In the genomic region with DNA sequence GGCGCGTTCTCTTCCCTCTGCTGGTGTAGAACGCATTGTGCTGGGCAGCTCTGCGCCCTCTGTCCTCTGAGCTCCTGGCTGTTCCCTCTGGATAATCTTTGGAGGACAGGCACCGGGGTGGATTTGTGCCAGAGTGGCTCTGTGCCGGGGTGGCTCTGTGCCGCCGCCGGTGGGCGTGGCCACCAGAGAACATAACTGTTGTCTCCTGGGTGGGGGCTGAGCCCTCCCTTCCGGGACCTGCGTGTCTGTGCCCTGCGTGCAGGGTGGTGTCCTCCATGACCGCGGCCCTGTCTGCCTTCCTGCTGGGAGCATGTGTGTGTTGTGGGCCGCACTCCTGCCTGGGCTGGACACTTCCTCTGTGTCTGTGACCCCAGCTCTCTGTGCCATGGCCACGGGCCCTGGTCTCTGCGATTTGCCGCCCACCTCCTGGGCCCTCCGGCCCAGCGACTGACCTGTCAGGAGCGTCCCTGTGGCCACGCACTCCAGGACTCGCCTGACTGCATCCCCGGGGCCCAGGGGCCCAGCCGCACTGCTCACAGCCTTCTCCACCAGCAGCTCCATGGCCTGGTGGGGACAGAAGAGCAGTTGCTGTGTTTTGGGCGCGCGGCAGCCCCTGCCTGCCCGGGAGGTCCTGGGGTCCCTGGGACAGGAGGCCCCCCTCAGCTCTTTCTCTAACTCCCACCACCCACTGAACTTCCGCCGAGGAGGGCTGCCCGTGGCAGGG, we compare ENCODE assay signal across 27 cellular contexts. TPM values are rescaled to one million over a fixed set of nuclear protein-coding genes. Genes with fewer than 3 reads are reported as not detected.
DNase-seq lines count a peak whose midpoint lies in the region; ATAC-seq, FAIRE-seq and TF ChIP-seq lines count a peak whose summit lies in the region.
"Had no signal": no experiment of that assay in that cellular context is flagged by ENCODE, and none has a peak within 500 bp of the region (broad histone marks: within the 10 kb centered on the region; RNA-seq: fewer than 3 reads in every experiment).

No MANE protein-coding gene starts in this region.

- no peak for TF ChIP-seq POLR2A in H1 (IDR thresholded peaks at IDR 0.05; ENCODE audit: control extremely low read depth in 1 of 2, low read depth in 2 of 2, low read length in 2 of 2)

- H4K8ac ChIP-seq in H1 (ENCODE audit: extremely low read depth, insufficient read depth, low read length), result peak overlapping the region; percentile 68; the same call in 1 of the 2 replicates

- no peaks in the 10 kb centered on the region for H3K79me2 ChIP-seq in H1 (ENCODE audit: control insufficient read depth in 1 of 2, insufficient read depth in 2 of 2, low read length in 2 of 2)

- peak overlapping the region in 1 of 4 donors; percentile 74 for H3K4me3 Mint-ChIP-seq in CD4-positive, CD25-positive, alpha-beta regulatory T cell
- H3K4me3 Mint-ChIP-seq in naive thymus-derived CD4-positive, alpha-beta T cell, result no peak overlapping the region
- H3K4me3 Mint-ChIP-seq: activated CD8-positive, alpha-beta memory T cell treated with anti-CD3 and anti-CD28 coated beads, Interleukin-2, amount 10 ng/mL, durations not matched to agents 7 days and 5 days; activated naive CD8-positive, alpha-beta T cell treated with anti-CD3 and anti-CD28 coated beads, Interleukin-2, amount 10 ng/mL, durations not matched to agents 7 days and 5 days; activated T-helper 1 cell treated with anti-CD3 and anti-CD28 coated beads, Interleukin-12 subunit alpha, Interleukin-12 subunit beta, Interleukin-2, Interleukin-4 antibody, amounts not matched to agents 30 ng/mL and 10 ng/mL and 1 ng/mL, durations not matched to agents 14 hours and 24 hours and 36 hours had no signal

- H2BK15ac ChIP-seq in H1 (ENCODE audit: low read length), result no peak overlapping the region

- no peak for TF ChIP-seq RAD21 in H1 (IDR thresholded peaks at IDR 0.05 in 1 of 2, conservative IDR thresholded peaks at IDR 0.05 in 1 of 2; ENCODE audit: low read depth in 2 of 2, low read length in 2 of 2)

- POLR2A ChIA-PET in H1 (lab: Charles Lee; ENCODE audit: partially characterized antibody), result interaction anchor here (2.0 kb wide), 1 partner anchor 10 kb away, joined by 7 read pairs; no protein-coding TSS in a partner anchor
- POLR2A ChIA-PET in naive thymus-derived CD4-positive, alpha-beta T cell (lab: Charles Lee), result interaction anchor here (0.7 kb wide), 1 partner anchor 177 kb away, joined by 3 read pairs; a partner anchor contains a TSS
- POLR2A ChIA-PET in HEK293T (lab: Yijun Ruan, JAX), result no interaction called here

- H3K36me3 Mint-ChIP-seq in CD4-positive, CD25-positive, alpha-beta regulatory T cell, result no peaks in the 10 kb centered on the region
- peaks cover 0 to 2% (median 0%) of the 10 kb centered on the region in 5 donors for H3K36me3 Mint-ChIP-seq in naive thymus-derived CD4-positive, alpha-beta T cell
- H3K36me3 Mint-ChIP-seq: activated CD8-positive, alpha-beta memory T cell treated with anti-CD3 and anti-CD28 coated beads, Interleukin-2, amount 10 ng/mL, durations not matched to agents 7 days and 5 days; activated naive CD8-positive, alpha-beta T cell treated with anti-CD3 and anti-CD28 coated beads, Interleukin-2, amount 10 ng/mL, durations not matched to agents 7 days and 5 days; CD4-positive, alpha-beta memory T cell had no signal

- no peak overlapping the region for H2BK120ac ChIP-seq in H1 (replicated peaks; ENCODE audit: low read depth, low read length)

- no peak overlapping the region for H3K4ac ChIP-seq in H1 (replicated peaks; ENCODE audit: insufficient read length, low read depth, low read length)

- H3K23ac ChIP-seq in H1 (ENCODE audit: insufficient read length), result no peak overlapping the region

- no peak overlapping the region for H3K14ac ChIP-seq in H1 (ENCODE audit: insufficient read length)

- FAIRE-seq in H1 (lab: Jason Lieb, UNC), result no peak

- no peaks in the 10 kb centered on the region for H3K79me1 ChIP-seq in H1 (ENCODE audit: low read depth, low read length)

- H3K27ac Mint-ChIP-seq in CD4-positive, CD25-positive, alpha-beta regulatory T cell, result peak overlapping the region in 2 of 3 donors; percentile 69 to 94
- peak overlapping the region in 5 of 9 donors; percentile 19 to 73 (median 63) for H3K27ac Mint-ChIP-seq in naive thymus-derived CD4-positive, alpha-beta T cell
- H3K27ac Mint-ChIP-seq: activated CD8-positive, alpha-beta memory T cell treated with anti-CD3 and anti-CD28 coated beads, Interleukin-2, amount 10 ng/mL, durations not matched to agents 7 days and 5 days; activated naive CD8-positive, alpha-beta T cell treated with anti-CD3 and anti-CD28 coated beads, Interleukin-2, amount 10 ng/mL, durations not matched to agents 7 days and 5 days had no signal

- no peak overlapping the region for H3K56ac ChIP-seq in H1 (replicated peaks; ENCODE audit: insufficient read length, low read depth, low read length)

- peaks cover 0 to 2% (median 0%) of the 10 kb centered on the region in 7 donors for H3K9me3 Mint-ChIP-seq in CD4-positive, CD25-positive, alpha-beta regulatory T cell
- H3K9me3 Mint-ChIP-seq in naive thymus-derived CD4-positive, alpha-beta T cell, result peaks cover 0 to 6% (median 0%) of the 10 kb centered on the region in 11 donors

- peaks cover 3% of the 10 kb centered on the region; the same call in 1 of the 2 replicates for H3K23me2 ChIP-seq in H1 (ENCODE audit: low read depth, low read length)

- H3K18ac ChIP-seq in H1 (ENCODE audit: extremely low read depth, low read length), result no peak overlapping the region

- H2AK5ac ChIP-seq in H1 (ENCODE audit: low read depth, low read length), result no peak overlapping the region

- H4K91ac ChIP-seq in H1 (replicated peaks; ENCODE audit: insufficient read length, low read length), result no peak overlapping the region

- 95% methylated on average over 27 of the region's 33 CpGs; no CpG with 5 or more reads in 1 of the 2 experiments for WGBS in H1 (ENCODE audit: extremely low coverage in 1 of 2, insufficient coverage in 1 of 2, insufficient read length in 1 of 2, insufficient replicate concordance in 2 of 2, low coverage in 1 of 2, low lambda C conversion rate in 2 of 2, missing lambda C conversion rate in 1 of 2), 2 experiments

- H3K27ac ChIP-seq in 22Rv1, result peak overlapping the region; percentile 17; the same call in 1 of the 2 replicates
- H3K27ac ChIP-seq in CD4-positive, CD25-positive, alpha-beta regulatory T cell (ENCODE audit: insufficient read depth, low read length, poor library complexity, severe bottlenecking), result no peak overlapping the region
- no peak overlapping the region for H3K27ac ChIP-seq in H1 (ENCODE audit: low read depth, low read length)
- no peak overlapping the region for H3K27ac ChIP-seq in naive thymus-derived CD4-positive, alpha-beta T cell (ENCODE audit: low read depth, low read length)
- H3K27ac ChIP-seq: esophagus muscularis mucosa, ovary, vagina had no signal

- H3K4me1 ChIP-seq in CD4-positive, CD25-positive, alpha-beta regulatory T cell (ENCODE audit: control insufficient read depth, insufficient read depth, low read length, poor library complexity, severe bottlenecking), result peaks cover 26% of the 10 kb centered on the region
- H3K4me1 ChIP-seq in H1 (replicated peaks in 1 of 4; ENCODE audit: control insufficient read depth in 3 of 4, insufficient read depth in 4 of 4, low read length in 3 of 4), result no peaks in the 10 kb centered on the region; a peak in 1 of 7 replicates
- H3K4me1 ChIP-seq in naive thymus-derived CD4-positive, alpha-beta T cell (ENCODE audit: control insufficient read depth in 2 of 2, insufficient read depth in 2 of 2, low read length in 2 of 2), result peaks cover 11 to 22% of the 10 kb centered on the region in 2 donors

- no peak overlapping the region for H2AFZ ChIP-seq in H1 (ENCODE audit: low read length)

- no peak overlapping the region for H3K4me3 ChIP-seq in CD4-positive, CD25-positive, alpha-beta regulatory T cell (ENCODE audit: low read depth, low read length)
- no peak overlapping the region for H3K4me3 ChIP-seq in H1 (ENCODE audit: extremely low read depth in 1 of 4, insufficient read depth in 2 of 4, low read depth in 3 of 4, low read length in 4 of 4)
- H3K4me3 ChIP-seq in naive thymus-derived CD4-positive, alpha-beta T cell (ENCODE audit: low read length), result no peak overlapping the region
- H3K4me3 ChIP-seq: esophagus muscularis mucosa, ovary, vagina had no signal

- H3K4me1 Mint-ChIP-seq in CD4-positive, CD25-positive, alpha-beta regulatory T cell, result peaks cover 0 to 30% (median 15%) of the 10 kb centered on the region in 4 donors
- H3K4me1 Mint-ChIP-seq in naive thymus-derived CD4-positive, alpha-beta T cell, result peaks cover 15 to 30% (median 27%) of the 10 kb centered on the region in 7 donors

- H4K20me1 ChIP-seq in H1 (replicated peaks in 1 of 2; ENCODE audit: control insufficient read depth in 1 of 2, insufficient read depth in 2 of 2, low read length in 2 of 2), result peaks cover 0 to 9% of the 10 kb centered on the region in 2 experiments

- H3K36me3 ChIP-seq in CD4-positive, CD25-positive, alpha-beta regulatory T cell (ENCODE audit: control insufficient read depth, insufficient read depth, low read length), result no peaks in the 10 kb centered on the region
- peaks cover 0 to 3% (median 0%) of the 10 kb centered on the region in 4 experiments; a peak in 1 of 8 replicates for H3K36me3 ChIP-seq in H1 (ENCODE audit: control insufficient read depth in 2 of 4, insufficient read depth in 4 of 4, low read length in 3 of 4)
- H3K36me3 ChIP-seq in naive thymus-derived CD4-positive, alpha-beta T cell (ENCODE audit: control insufficient read depth in 2 of 3, insufficient read depth in 3 of 3, low read length in 3 of 3), result no peaks in the 10 kb centered on the region
- H3K36me3 ChIP-seq: esophagus muscularis mucosa, ovary, vagina had no signal

- no peak for TF ChIP-seq EP300 in H1 (IDR thresholded peaks at IDR 0.05; ENCODE audit: borderline replicate concordance in 1 of 2, low read depth in 2 of 2, low read length in 2 of 2)

- TF ChIP-seq CTCF in 22Rv1 (IDR thresholded peaks at IDR 0.05) (no peak), H1 (IDR thresholded peaks at IDR 0.05; ENCODE audit: control extremely low read depth in 1 of 3, insufficient read depth in 1 of 3, low read depth in 1 of 3, low read length in 3 of 3) (no peak)

- no peaks in the 10 kb centered on the region for H3K27me3 ChIP-seq in CD4-positive, CD25-positive, alpha-beta regulatory T cell (ENCODE audit: control insufficient read depth, insufficient read depth, low read length)
- no peaks in the 10 kb centered on the region for H3K27me3 ChIP-seq in H1 (replicated peaks in 1 of 4; ENCODE audit: control insufficient read depth in 3 of 4, extremely low read depth in 1 of 4, insufficient read depth in 3 of 4, low read length in 3 of 4)
- H3K27me3 ChIP-seq in naive thymus-derived CD4-positive, alpha-beta T cell (ENCODE audit: control insufficient read depth in 2 of 2, insufficient read depth in 2 of 2, low read length in 2 of 2), result no peaks in the 10 kb centered on the region
- H3K27me3 ChIP-seq: ovary, vagina had no signal

- H2BK5ac ChIP-seq in H1 (ENCODE audit: low read depth, low read length), result no peak overlapping the region; the same call in 1 of the 2 replicates

- no peak overlapping the region for H2BK20ac ChIP-seq in H1 (ENCODE audit: low read length)

- H2BK12ac ChIP-seq in H1 (ENCODE audit: low read depth, low read length), result no peak overlapping the region

- ATAC-seq in CD4-positive, CD25-positive, alpha-beta regulatory T cell (ENCODE audit: low read depth in 2 of 2), result no peak
- no peak for ATAC-seq in naive thymus-derived CD4-positive, alpha-beta T cell
- no peak for ATAC-seq in HG02763 (IDR thresholded peaks at IDR 0.05; ENCODE audit: unreplicated experiment)
- ATAC-seq: activated CD4-positive, CD25-positive, alpha-beta regulatory T cell treated with anti-CD3 and anti-CD28 coated beads, Interleukin-2, amount 50 U/mL, for 24 hours; activated CD8-positive, alpha-beta memory T cell treated with anti-CD3 and anti-CD28 coated beads, Interleukin-2, amount 10 ng/mL, durations not matched to agents 7 days and 5 days; HCT116 had no signal

- DNase-seq in CD4-positive, CD25-positive, alpha-beta regulatory T cell, result no peak
- no peak for DNase-seq in H1 (ENCODE audit: low read depth in 1 of 2, low spot score in 2 of 2)
- DNase-seq in naive thymus-derived CD4-positive, alpha-beta T cell, result no peak
- DNase-seq in HuH-7.5 (ENCODE audit: low spot score), result no peak
- DNase-seq in HEK293T (ENCODE audit: extremely low spot score), result no peak
- DNase-seq: activated CD8-positive, alpha-beta memory T cell treated with anti-CD3 and anti-CD28 coated beads, Interleukin-2, amount 10 ng/mL, durations not matched to agents 7 days and 5 days; activated naive CD8-positive, alpha-beta T cell treated with anti-CD3 and anti-CD28 coated beads, Interleukin-2, amount 10 ng/mL, durations not matched to agents 7 days and 5 days; DMS153; effector memory CD4-positive, alpha-beta T cell; GDM1; mesenchymal stem cell; MV-4-11; NCI-H69; ovary; T-helper 9 cell had no signal

- H3K9ac ChIP-seq in H1 (replicated peaks in 1 of 4; ENCODE audit: extremely low read depth in 1 of 4, low read depth in 3 of 4, low read length in 3 of 4), result no peak overlapping the region

- H4K5ac ChIP-seq in H1 (ENCODE audit: insufficient read length, low read depth, low read length), result no peak overlapping the region

- no peaks in the 10 kb centered on the region for H3K27me3 Mint-ChIP-seq in CD4-positive, CD25-positive, alpha-beta regulatory T cell
- no peaks in the 10 kb centered on the region for H3K27me3 Mint-ChIP-seq in naive thymus-derived CD4-positive, alpha-beta T cell
- H3K27me3 Mint-ChIP-seq: activated CD8-positive, alpha-beta memory T cell treated with anti-CD3 and anti-CD28 coated beads, Interleukin-2, amount 10 ng/mL, durations not matched to agents 7 days and 5 days; activated naive CD8-positive, alpha-beta T cell treated with anti-CD3 and anti-CD28 coated beads, Interleukin-2, amount 10 ng/mL, durations not matched to agents 7 days and 5 days; CD4-positive, alpha-beta memory T cell had no signal

- H3K4me2 ChIP-seq in H1 (ENCODE audit: insufficient read depth in 1 of 2, low read depth in 2 of 2, low read length in 2 of 2), result no peak overlapping the region

- CTCF ChIA-PET in H1 (lab: Charles Lee; ENCODE audit: partially characterized antibody) (interaction anchor here (1.3 to 1.5 kb wide), 2 partner anchors 10 to 13 kb away, joined by 4 to 5 read pairs; no protein-coding TSS in a partner anchor), HEK293T (lab: Yijun Ruan, JAX) (no interaction called here)
- CTCF ChIA-PET in naive thymus-derived CD4-positive, alpha-beta T cell (lab: Charles Lee), result no interaction called here

- intact Hi-C loops in naive thymus-derived CD4-positive, alpha-beta T cell (cut with micrococcal nuclease), result no loop called here

- no peaks in the 10 kb centered on the region for H3K9me3 ChIP-seq in CD4-positive, CD25-positive, alpha-beta regulatory T cell (ENCODE audit: control insufficient read depth in 2 of 2, low read length in 2 of 2)
- H3K9me3 ChIP-seq in H1 (ENCODE audit: insufficient read depth in 2 of 2, low read depth in 1 of 2, low read length in 1 of 2), result peaks cover 0 to 4% of the 10 kb centered on the region in 2 experiments; a peak in 1 of 4 replicates
- H3K9me3 ChIP-seq in naive thymus-derived CD4-positive, alpha-beta T cell (ENCODE audit: control insufficient read depth in 2 of 3, low read length in 3 of 3), result no peaks in the 10 kb centered on the region
- H3K9me3 ChIP-seq: esophagus muscularis mucosa, ovary, vagina had no signal

RNA-seq across cellular contexts. Expression of a gene that starts 22.4 kb away (rescaled TPM):
- total RNA-seq in CD4-positive, CD25-positive, alpha-beta regulatory T cell, result 1.4 TPM
- polyA plus RNA-seq in CD4-positive, CD25-positive, alpha-beta regulatory T cell, result 1 to 10 TPM; 1.4 to 4.7 (median 2.3) TPM
- 21.4 and 21.5 TPM in 2 replicates for total RNA-seq in H1 (2021; fragmentation: NEBNext Ultra II Directional; extraction: Animal tissue kit (Norgen Biotek cat#: 25700))
- 20.5 and 37.8 TPM in 2 replicates for polyA plus RNA-seq in H1 (2011; rRNA removed)
- polyA plus RNA-seq in H1 (2011; cell fraction: cytosol; rRNA removed), result 25.4 TPM
- 41.2 TPM for polyA plus RNA-seq in H1 (2011; cell fraction: nucleus; rRNA removed)
- 10.5 to 20.3 TPM (median 18.1 TPM) in 4 replicates for polyA plus RNA-seq in H1 (2012, experiment 1 of 2)
- polyA plus RNA-seq in H1 (2012, experiment 2 of 2), result 15.0 TPM
- 15.8 TPM for polyA plus RNA-seq in H1 (2013, experiment 1 of 2)
- polyA plus RNA-seq in H1 (2013, experiment 2 of 2), result 15.4 TPM
- 8.1 and 9.1 TPM in 2 replicates for polyA minus RNA-seq in H1 (2011; rRNA and poly(A)+ RNA removed)
- polyA minus RNA-seq in H1 (2011; cell fraction: cytosol; rRNA and poly(A)+ RNA removed), result 15.0 TPM
- polyA minus RNA-seq in H1 (2011; cell fraction: nucleus; rRNA and poly(A)+ RNA removed), result 11.9 TPM
- total RNA-seq in naive thymus-derived CD4-positive, alpha-beta T cell, result 10 to 100 TPM in 3 of 5 experiments, 1 to 10 TPM in 2; 1.6 to 32.6 (median 14.3) TPM
- polyA plus RNA-seq in naive thymus-derived CD4-positive, alpha-beta T cell, result 10 to 100 TPM in 1 of 2 donors, 1 to 10 TPM in 1; 8.4 to 13.0 TPM
- total RNA-seq: chondrocyte, HT1080, myocyte had no signal

RNA-seq across cellular contexts. Expression of a gene that starts 36.6 kb away (rescaled TPM):
- not detected for total RNA-seq in CD4-positive, CD25-positive, alpha-beta regulatory T cell
- polyA plus RNA-seq in CD4-positive, CD25-positive, alpha-beta regulatory T cell, result under 1 TPM in 2 of 4 donors, not detected in 2; 0.08 to 0.09 TPM
- not detected in 2 replicates for total RNA-seq in H1 (2021; fragmentation: NEBNext Ultra II Directional; extraction: Animal tissue kit (Norgen Biotek cat#: 25700))
- polyA plus RNA-seq in H1 (2011; rRNA removed), result 0.08 and 0.19 TPM in 2 replicates
- 0.09 TPM for polyA plus RNA-seq in H1 (2011; cell fraction: cytosol; rRNA removed)
- 0.33 TPM for polyA plus RNA-seq in H1 (2011; cell fraction: nucleus; rRNA removed)
- polyA plus RNA-seq in H1 (2012, experiment 1 of 2), result 0.11 TPM in 1 of 4 replicates, not detected in the others
- polyA plus RNA-seq in H1 (2012, experiment 2 of 2), result not detected
- 0.04 TPM for polyA plus RNA-seq in H1 (2013, experiment 1 of 2)
- 0.06 TPM for polyA plus RNA-seq in H1 (2013, experiment 2 of 2)
- not detected in 2 replicates for polyA minus RNA-seq in H1 (2011; rRNA and poly(A)+ RNA removed)
- polyA minus RNA-seq in H1 (2011; cell fraction: cytosol; rRNA and poly(A)+ RNA removed), result not detected
- polyA minus RNA-seq in H1 (2011; cell fraction: nucleus; rRNA and poly(A)+ RNA removed), result 0.40 TPM
- total RNA-seq in naive thymus-derived CD4-positive, alpha-beta T cell, result not detected
- polyA plus RNA-seq in naive thymus-derived CD4-positive, alpha-beta T cell, result not detected
- total RNA-seq: activated CD8-positive, alpha-beta memory T cell treated with anti-CD3 and anti-CD28 coated beads, Interleukin-2, amount 10 ng/mL, durations not matched to agents 7 days and 5 days; activated naive CD8-positive, alpha-beta T cell treated with anti-CD3 and anti-CD28 coated beads, Interleukin-2, amount 10 ng/mL, durations not matched to agents 7 days and 5 days; activated T-helper 1 cell treated with anti-CD3 and anti-CD28 coated beads, Interleukin-12 subunit alpha, Interleukin-12 subunit beta, Interleukin-2, Interleukin-4 antibody, amounts not matched to agents 30 ng/mL and 10 ng/mL and 1 ng/mL, durations not matched to agents 14 hours and 24 hours and 36 hours; CD4-positive, alpha-beta memory T cell; chondrocyte; esophagus muscularis mucosa; HT1080; kidney epithelial cell; myocyte; vagina had no signal
- polyA plus RNA-seq: CD4-positive, alpha-beta memory T cell had no signal

RNA-seq across cellular contexts. Expression of a gene that starts 46.1 kb away (rescaled TPM):
- total RNA-seq in CD4-positive, CD25-positive, alpha-beta regulatory T cell, result 98.0 TPM
- polyA plus RNA-seq in CD4-positive, CD25-positive, alpha-beta regulatory T cell, result 100 to 1,000 TPM; 143 to 208 (median 177) TPM
- 72.8 and 80.3 TPM in 2 replicates for total RNA-seq in H1 (2021; fragmentation: NEBNext Ultra II Directional; extraction: Animal tissue kit (Norgen Biotek cat#: 25700))
- polyA plus RNA-seq in H1 (2011; rRNA removed), result 63.8 and 83.6 TPM in 2 replicates
- polyA plus RNA-seq in H1 (2011; cell fraction: cytosol; rRNA removed), result 71.0 TPM
- polyA plus RNA-seq in H1 (2011; cell fraction: nucleus; rRNA removed), result 47.1 TPM
- 42.7 to 64.5 TPM (median 57.7 TPM) in 4 replicates for polyA plus RNA-seq in H1 (2012, experiment 1 of 2)
- polyA plus RNA-seq in H1 (2012, experiment 2 of 2), result 118 TPM
- 48.2 TPM for polyA plus RNA-seq in H1 (2013, experiment 1 of 2)
- polyA plus RNA-seq in H1 (2013, experiment 2 of 2), result 51.1 TPM
- 6.2 and 7.2 TPM in 2 replicates for polyA minus RNA-seq in H1 (2011; rRNA and poly(A)+ RNA removed)
- 19.3 TPM for polyA minus RNA-seq in H1 (2011; cell fraction: cytosol; rRNA and poly(A)+ RNA removed)
- 11.1 TPM for polyA minus RNA-seq in H1 (2011; cell fraction: nucleus; rRNA and poly(A)+ RNA removed)
- total RNA-seq in naive thymus-derived CD4-positive, alpha-beta T cell, result 10 to 100 TPM; 34.0 to 95.2 (median 58.8) TPM
- polyA plus RNA-seq in naive thymus-derived CD4-positive, alpha-beta T cell, result 100 to 1,000 TPM; 143 to 154 TPM

RNA-seq across cellular contexts. Expression of a gene that starts 47.1 kb away (rescaled TPM):
- 81.0 TPM for total RNA-seq in CD4-positive, CD25-positive, alpha-beta regulatory T cell
- 10 to 100 TPM; 35.0 to 50.2 (median 44.2) TPM for polyA plus RNA-seq in CD4-positive, CD25-positive, alpha-beta regulatory T cell
- total RNA-seq in H1 (2021; fragmentation: NEBNext Ultra II Directional; extraction: Animal tissue kit (Norgen Biotek cat#: 25700)), result 21.4 and 23.4 TPM in 2 replicates
- polyA plus RNA-seq in H1 (2011; rRNA removed), result 36.9 and 48.4 TPM in 2 replicates
- 33.3 TPM for polyA plus RNA-seq in H1 (2011; cell fraction: cytosol; rRNA removed)
- polyA plus RNA-seq in H1 (2011; cell fraction: nucleus; rRNA removed), result 74.8 TPM
- polyA plus RNA-seq in H1 (2012, experiment 1 of 2), result 17.8 to 23.6 TPM (median 21.2 TPM) in 4 replicates
- polyA plus RNA-seq in H1 (2012, experiment 2 of 2), result 27.9 TPM
- polyA plus RNA-seq in H1 (2013, experiment 1 of 2), result 20.4 TPM
- 17.7 TPM for polyA plus RNA-seq in H1 (2013, experiment 2 of 2)
- 12.6 and 14.5 TPM in 2 replicates for polyA minus RNA-seq in H1 (2011; rRNA and poly(A)+ RNA removed)
- polyA minus RNA-seq in H1 (2011; cell fraction: cytosol; rRNA and poly(A)+ RNA removed), result 25.8 TPM
- polyA minus RNA-seq in H1 (2011; cell fraction: nucleus; rRNA and poly(A)+ RNA removed), result 32.4 TPM
- 10 to 100 TPM; 55.1 to 77.3 (median 67.1) TPM for total RNA-seq in naive thymus-derived CD4-positive, alpha-beta T cell
- polyA plus RNA-seq in naive thymus-derived CD4-positive, alpha-beta T cell, result 10 to 100 TPM; 30.7 to 33.6 TPM
